8 cellular contexts compared by ENCODE assay signal in genomic region chr2:25673170-25674002, GRCh38. TPM values are rescaled to one million over a fixed set of nuclear protein-coding genes. Genes with fewer than 3 reads are reported as not detected.
DNase-seq lines count a peak whose midpoint lies in the region; ATAC-seq and TF ChIP-seq lines count a peak whose summit lies in the region.

Gene DTNB, minus strand, starts transcription at chr2:25673577. Its CDS starts 20,917 bp downstream, at chr2:25652660.

- H3K27me3 ChIP-seq in Caco-2 (replicated peaks; ENCODE audit: control insufficient read depth, insufficient read depth, low read length) (no peaks in the 10 kb centered on the region), HL-60 (ENCODE audit: insufficient read depth, poor library complexity, severe bottlenecking) (peaks cover 2% of the 10 kb centered on the region)

- peaks cover 6% of the 10 kb centered on the region for H3K4me1 Mint-ChIP-seq in Caco-2 (ENCODE audit: low read depth, unreplicated experiment)
- peaks cover 38% of the 10 kb centered on the region for H3K4me1 Mint-ChIP-seq in activated T-helper 1 cell treated with anti-CD3 and anti-CD28 coated beads, Interleukin-12 subunit alpha, Interleukin-12 subunit beta, Interleukin-2, Interleukin-4 antibody, amounts not matched to agents 30 ng/mL and 10 ng/mL and 1 ng/mL, durations not matched to agents 14 hours and 24 hours and 36 hours (ENCODE audit: low read depth)
- peaks cover 12 to 19% of the 10 kb centered on the region in 2 donors for H3K4me1 Mint-ChIP-seq in natural killer cell treated with Interleukin-12 subunit alpha and Interleukin-12 subunit beta and Interleukin-15 and Interleukin-18, amount 100 ng/mL, for 72 hours (ENCODE audit: low read depth in 2 of 2)

- no peaks in the 10 kb centered on the region for H3K9me3 Mint-ChIP-seq in Caco-2 (ENCODE audit: unreplicated experiment)
- no peaks in the 10 kb centered on the region for H3K9me3 Mint-ChIP-seq in activated T-helper 1 cell treated with anti-CD3 and anti-CD28 coated beads, Interleukin-12 subunit alpha, Interleukin-12 subunit beta, Interleukin-2, Interleukin-4 antibody, amounts not matched to agents 30 ng/mL and 10 ng/mL and 1 ng/mL, durations not matched to agents 14 hours and 24 hours and 36 hours
- H3K9me3 Mint-ChIP-seq in natural killer cell treated with Interleukin-12 subunit alpha and Interleukin-12 subunit beta and Interleukin-15 and Interleukin-18, amount 100 ng/mL, for 72 hours = no peaks in the 10 kb centered on the region

- peaks cover 5% of the 10 kb centered on the region for H3K36me3 Mint-ChIP-seq in Caco-2 (ENCODE audit: insufficient read depth, unreplicated experiment)
- peaks cover 1% of the 10 kb centered on the region for H3K36me3 Mint-ChIP-seq in activated T-helper 1 cell treated with anti-CD3 and anti-CD28 coated beads, Interleukin-12 subunit alpha, Interleukin-12 subunit beta, Interleukin-2, Interleukin-4 antibody, amounts not matched to agents 30 ng/mL and 10 ng/mL and 1 ng/mL, durations not matched to agents 14 hours and 24 hours and 36 hours (ENCODE audit: low read depth)
- H3K36me3 Mint-ChIP-seq in natural killer cell treated with Interleukin-12 subunit alpha and Interleukin-12 subunit beta and Interleukin-15 and Interleukin-18, amount 100 ng/mL, for 72 hours = no peaks in the 10 kb centered on the region

- POLR2A ChIA-PET in Caco-2 (lab: Charles Lee) = interaction anchor here (0.5 to 0.6 kb wide), 2 partner anchors 58 to 221 kb away, joined by 3 read pairs; no protein-coding TSS in a partner anchor

- H3K9me3 ChIP-seq in Caco-2 = no peaks in the 10 kb centered on the region

- no TSS peak for BruUV-seq in Caco-2 (replicated peaks; lab: Mats Ljungman, UMichigan)

- peak within 1 kb of the TSS; percentile 22 for H3K27ac Mint-ChIP-seq in Caco-2 (ENCODE audit: unreplicated experiment)
- peak within 1 kb of the TSS; percentile 82 for H3K27ac Mint-ChIP-seq in activated T-helper 1 cell treated with anti-CD3 and anti-CD28 coated beads, Interleukin-12 subunit alpha, Interleukin-12 subunit beta, Interleukin-2, Interleukin-4 antibody, amounts not matched to agents 30 ng/mL and 10 ng/mL and 1 ng/mL, durations not matched to agents 14 hours and 24 hours and 36 hours
- H3K27ac Mint-ChIP-seq in natural killer cell treated with Interleukin-12 subunit alpha and Interleukin-12 subunit beta and Interleukin-15 and Interleukin-18, amount 100 ng/mL, for 72 hours = peak within 1 kb of the TSS; percentile 29 to 70

- H3K36me3 ChIP-seq in Caco-2 (ENCODE audit: control insufficient read depth, insufficient read depth, low read length) = no peaks in the 10 kb centered on the region

- 0 out of 2 replicates have a peak, but pooled peaks cover 4% of the 10 kb centered on the region for H3K4me1 ChIP-seq in Caco-2

- peak within 1 kb of the TSS; percentile 37; the same call in 1 of the 2 replicates for H3K27ac ChIP-seq in HL-60 (replicated peaks)

- H3K27me3 Mint-ChIP-seq in Caco-2 (ENCODE audit: insufficient read depth, unreplicated experiment) = no peaks in the 10 kb centered on the region
- H3K27me3 Mint-ChIP-seq in activated T-helper 1 cell treated with anti-CD3 and anti-CD28 coated beads, Interleukin-12 subunit alpha, Interleukin-12 subunit beta, Interleukin-2, Interleukin-4 antibody, amounts not matched to agents 30 ng/mL and 10 ng/mL and 1 ng/mL, durations not matched to agents 14 hours and 24 hours and 36 hours (ENCODE audit: insufficient read depth) = peaks cover 26% of the 10 kb centered on the region
- peaks cover 4 to 8% of the 10 kb centered on the region in 2 donors for H3K27me3 Mint-ChIP-seq in natural killer cell treated with Interleukin-12 subunit alpha and Interleukin-12 subunit beta and Interleukin-15 and Interleukin-18, amount 100 ng/mL, for 72 hours

- CTCF ChIA-PET in Caco-2 (lab: Charles Lee) = interaction anchor here (0.6 to 2.0 kb wide), 6 partner anchors 9 to 67 kb away, joined by 3 to 8 read pairs (median 6); no protein-coding TSS in a partner anchor

- DNase-seq in Caco-2 (peak; percentile 75 to 88), HL-60 (ENCODE audit: low read depth in 1 of 2, low spot score in 1 of 2) (peak; percentile 46 to 59), RKO (ENCODE audit: low spot score) (peak; percentile 73), fibroblast of mammary gland (ENCODE audit: low read depth) (peak; percentile 51)
- DNase-seq in activated T-helper 1 cell treated with anti-CD3 and anti-CD28 coated beads, Interleukin-12 subunit alpha, Interleukin-12 subunit beta, Interleukin-2, Interleukin-4 antibody, amounts not matched to agents 30 ng/mL and 10 ng/mL and 1 ng/mL, durations not matched to agents 14 hours and 24 hours and 36 hours (ENCODE audit: low spot score) = peak; percentile 75
- peak; percentile 85 for DNase-seq in natural killer cell treated with Interleukin-12 subunit alpha and Interleukin-12 subunit beta and Interleukin-15 and Interleukin-18, amount 100 ng/mL, for 72 hours (ENCODE audit: low spot score)
- peak; percentile 73 for DNase-seq in stimulated activated naive CD4-positive, alpha-beta T cell treated with Interleukin-2 at 50 U/mL for 16 hours (lab: John Stamatoyannopoulos, UW)

- intact Hi-C loops in Caco-2 (cut with micrococcal nuclease; ENCODE audit: unreplicated experiment) = loop anchor here (2.0 kb wide), 1 partner anchor 27 kb away; no protein-coding TSS in a partner anchor
- intact Hi-C loops in activated T-helper 1 cell treated with anti-CD3 and anti-CD28 coated beads, Interleukin-12 subunit alpha, Interleukin-12 subunit beta, Interleukin-2, Interleukin-4 antibody, amounts not matched to agents 30 ng/mL and 10 ng/mL and 1 ng/mL, durations not matched to agents 14 hours and 24 hours and 36 hours (cut with micrococcal nuclease) = loop anchor here (1.0 to 2.0 kb wide), 3 partner anchors 67 to 205 kb away; partner anchors contain the start of gene ASXL2

- TF ChIP-seq CTCF in Caco-2 (IDR thresholded peaks at IDR 0.05; ENCODE audit: insufficient read depth in 1 of 2, low read depth in 1 of 2, low read length in 1 of 2, severe bottlenecking in 1 of 2, unreplicated experiment in 1 of 2) (no peak), HL-60 (IDR thresholded peaks at IDR 0.05; ENCODE audit: insufficient read depth, low read length) (no peak), fibroblast of mammary gland (conservative IDR thresholded peaks at IDR 0.05; ENCODE audit: control insufficient read depth, insufficient read depth, low read depth, low read length) (no peak)

- peak within 1 kb of the TSS; percentile 75 for H3K4me3 Mint-ChIP-seq in Caco-2 (ENCODE audit: unreplicated experiment)
- peak within 1 kb of the TSS; percentile 83 for H3K4me3 Mint-ChIP-seq in activated T-helper 1 cell treated with anti-CD3 and anti-CD28 coated beads, Interleukin-12 subunit alpha, Interleukin-12 subunit beta, Interleukin-2, Interleukin-4 antibody, amounts not matched to agents 30 ng/mL and 10 ng/mL and 1 ng/mL, durations not matched to agents 14 hours and 24 hours and 36 hours
- peak within 1 kb of the TSS; percentile 85 for H3K4me3 Mint-ChIP-seq in natural killer cell treated with Interleukin-12 subunit alpha and Interleukin-12 subunit beta and Interleukin-15 and Interleukin-18, amount 100 ng/mL, for 72 hours

- peak; percentile 60 for ATAC-seq in GM19467 (IDR thresholded peaks at IDR 0.05; ENCODE audit: unreplicated experiment)
- peak; percentile 91 to 92 for ATAC-seq in natural killer cell treated with Interleukin-12 subunit alpha and Interleukin-12 subunit beta and Interleukin-15 and Interleukin-18, amount 100 ng/mL, for 72 hours

- H3K4me3 ChIP-seq in Caco-2 (ENCODE audit: low read depth, low read length) = peak within 1 kb of the TSS; percentile 95
- H3K4me3 ChIP-seq in HL-60 (replicated peaks; ENCODE audit: insufficient read depth, low read length) = peak within 1 kb of the TSS; percentile 73
- peak within 1 kb of the TSS; percentile 67 for H3K4me3 ChIP-seq in fibroblast of mammary gland (ENCODE audit: control insufficient read depth, low read depth, low read length)

RNA-seq across cellular contexts. Expression of gene DTNB, which starts in this region (rescaled TPM):
- 47.2 and 50.4 TPM in 2 replicates for total RNA-seq in Caco-2 (2022)
- total RNA-seq in activated T-helper 1 cell treated with anti-CD3 and anti-CD28 coated beads, Interleukin-12 subunit alpha, Interleukin-12 subunit beta, Interleukin-2, Interleukin-4 antibody, amounts not matched to agents 30 ng/mL and 10 ng/mL and 1 ng/mL, durations not matched to agents 14 hours and 24 hours and 36 hours = 28.8 and 28.9 TPM in 2 replicates
- total RNA-seq in natural killer cell treated with Interleukin-12 subunit alpha and Interleukin-12 subunit beta and Interleukin-15 and Interleukin-18, amount 100 ng/mL, for 72 hours = 10 to 100 TPM in 1 of 2 donors, 1 to 10 TPM in 1; 5.3 to 18.9 TPM

Comparison
In these comparisons a context has a peak if more than half of its experiments do, and no peak if none do; other contexts are left out.
1. Peak in every context shown above with its lines: DNase-seq, ATAC-seq, H3K4me3 ChIP-seq and H3K27ac ChIP-seq.
2. H3K27ac Mint-ChIP-seq: peak in every context shown above with its lines; median percentile 82 in activated T-helper 1 cell treated with anti-CD3 and anti-CD28 coated beads, Interleukin-12 subunit alpha, Interleukin-12 subunit beta, Interleukin-2, Interleukin-4 antibody, amounts not matched to agents 30 ng/mL and 10 ng/mL and 1 ng/mL, durations not matched to agents 14 hours and 24 hours and 36 hours; 50 in natural killer cell treated with Interleukin-12 subunit alpha and Interleukin-12 subunit beta and Interleukin-15 and Interleukin-18, amount 100 ng/mL, for 72 hours; 22 in Caco-2.